ENCODE assay signal across 8 cellular contexts in the genomic region with DNA sequence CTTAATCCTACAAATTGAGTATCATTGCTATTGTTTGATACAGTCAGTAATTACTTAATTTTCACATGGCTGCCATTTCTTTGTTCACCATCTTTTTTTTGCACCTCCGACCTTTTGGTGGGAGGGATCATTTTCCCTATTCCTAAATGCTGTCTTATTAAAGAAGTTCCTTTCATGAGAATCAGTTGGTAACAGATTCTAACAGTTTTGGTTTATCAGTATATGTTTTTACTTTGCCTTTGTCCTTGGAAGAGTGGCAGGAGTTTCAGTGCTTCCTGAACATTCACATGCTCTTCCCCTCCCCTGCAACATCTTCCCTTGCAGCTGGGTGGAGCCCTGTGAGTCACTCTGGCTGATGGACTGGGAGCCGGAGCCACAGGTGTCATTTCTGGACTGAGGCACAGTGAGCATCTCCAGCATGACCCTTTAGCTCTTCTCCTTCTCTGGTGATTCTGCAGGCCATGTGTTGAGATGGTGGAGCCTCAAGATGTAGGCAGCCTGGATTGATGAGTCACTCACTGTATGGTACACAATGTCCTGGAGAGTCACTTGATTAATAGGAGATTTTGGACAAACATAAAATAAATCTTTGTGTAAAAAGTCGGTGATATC.
A peak's percentile ranks its signal among the peaks of the same experiment; 100 is the strongest.
DNase-seq lines count a peak whose midpoint lies in the region; ATAC-seq and TF ChIP-seq lines count a peak whose summit lies in the region.

No MANE protein-coding gene starts in this region.

- H3K27ac ChIP-seq in OCI-LY3 (ENCODE audit: low read length): no peak overlapping the region
- H3K27ac ChIP-seq in gastroesophageal sphincter: peak overlapping the region; percentile 26 to 78 (median 74)
- peak overlapping the region in 1 of 2 donors; percentile 74 for H3K27ac ChIP-seq in testis

- peak; percentile 43 for TF ChIP-seq CTCF in OCI-LY3 (IDR thresholded peaks at IDR 0.05; ENCODE audit: low read depth, low read length)
- TF ChIP-seq CTCF in gastroesophageal sphincter (IDR thresholded peaks at IDR 0.05): peak in 2 of 4 experiments; percentile 34 to 60
- peak in 1 of 3 experiments; percentile 26 for TF ChIP-seq CTCF in testis (IDR thresholded peaks at IDR 0.05)

- H3K4me3 ChIP-seq in OCI-LY3 (ENCODE audit: low read length): no peak overlapping the region
- H3K4me3 ChIP-seq in gastroesophageal sphincter: no peak overlapping the region
- H3K4me3 ChIP-seq in testis: no peak overlapping the region

- H3K9ac ChIP-seq in OCI-LY3 (ENCODE audit: low read length): no peak overlapping the region

- ATAC-seq in gastroesophageal sphincter: peak; percentile 81
- ATAC-seq in HG03159 (IDR thresholded peaks at IDR 0.05; ENCODE audit: unreplicated experiment): no peak
- no peak for ATAC-seq in GM19328 (IDR thresholded peaks at IDR 0.05; ENCODE audit: unreplicated experiment)

- no peak for TF ChIP-seq EP300 in gastroesophageal sphincter (IDR thresholded peaks at IDR 0.05)

- H3K4me1 ChIP-seq in OCI-LY3 (ENCODE audit: low read length) (peaks cover 14% of the 10 kb centered on the region), gastroesophageal sphincter (peaks cover 3 to 25% (median 11%) of the 10 kb centered on the region in 3 donors), testis (peaks cover 5% of the 10 kb centered on the region)

- WGBS in gastroesophageal sphincter (ENCODE audit: low coverage in 1 of 2), 2 donors: 40 to 50% methylated on average over 2 to 3 of the region's 3 CpGs
- 39 to 46% methylated on average over 3 of the region's 3 CpGs for WGBS in testis, 2 donors

- H3K79me2 ChIP-seq in OCI-LY3 (ENCODE audit: low read length): no peaks in the 10 kb centered on the region

- DNase-seq in NCI-H2196 (lab: John Stamatoyannopoulos, UW; ENCODE audit: unreplicated experiment): peak; percentile 46
- DNase-seq in NCI-H2196 treated with DMSO at 0.1 percent for 48 hours (lab: John Stamatoyannopoulos, UW; ENCODE audit: unreplicated experiment): no peak
- DNase-seq in testis: peak; percentile 56
- no peak for DNase-seq in NCI-H524 treated with DMSO at 0.1 percent for 48 hours (lab: John Stamatoyannopoulos, UW)

- H3K9me3 ChIP-seq in OCI-LY3 (ENCODE audit: insufficient read depth, low read length) (no peaks in the 10 kb centered on the region), gastroesophageal sphincter (no peaks in the 10 kb centered on the region), testis (no peaks in the 10 kb centered on the region)

- H2AFZ ChIP-seq in OCI-LY3 (ENCODE audit: low read depth, low read length): no peak overlapping the region

- no peak for TF ChIP-seq POLR2A in gastroesophageal sphincter (IDR thresholded peaks at IDR 0.05)
- no peak for TF ChIP-seq POLR2A in testis (IDR thresholded peaks at IDR 0.05)

- H4K20me1 ChIP-seq in OCI-LY3 (ENCODE audit: insufficient read depth, low read length): no peaks in the 10 kb centered on the region

- intact Hi-C loops in testis (cut with DNase I; ENCODE audit: low total_unique reads): no loop called here

- peaks cover 33% of the 10 kb centered on the region for H3K27me3 ChIP-seq in OCI-LY3 (ENCODE audit: low read depth, low read length)
- H3K27me3 ChIP-seq in gastroesophageal sphincter: no peaks in the 10 kb centered on the region
- H3K27me3 ChIP-seq in testis: no peaks in the 10 kb centered on the region

- no peak overlapping the region for H3K4me2 ChIP-seq in OCI-LY3 (ENCODE audit: low read length)

- H3K36me3 ChIP-seq in OCI-LY3 (replicated peaks; ENCODE audit: low read depth, low read length): no peaks in the 10 kb centered on the region
- no peaks in the 10 kb centered on the region for H3K36me3 ChIP-seq in gastroesophageal sphincter
- no peaks in the 10 kb centered on the region for H3K36me3 ChIP-seq in testis (ENCODE audit: low read depth, missing control alignments)

Comparison
In these comparisons a context has a peak if more than half of its experiments do, and no peak if none do; other contexts are left out.
1. DNase-seq: peak in NCI-H2196 (single experiment) and testis (single experiment); none in NCI-H2196 treated with DMSO at 0.1 percent for 48 hours (single experiment) and NCI-H524 treated with DMSO at 0.1 percent for 48 hours (single experiment).